In genomic region chr5:172004824-172005237, GRCh38 we compare ENCODE assay signal across 8 cellular contexts. TPM values are rescaled to one million over a fixed set of nuclear protein-coding genes. Genes with fewer than 3 reads are reported as not detected.
A peak's percentile ranks its signal among the peaks of the same experiment; 100 is the strongest.
DNase-seq lines count a peak whose midpoint lies in the region; ATAC-seq, FAIRE-seq and TF ChIP-seq lines count a peak whose summit lies in the region.

No MANE protein-coding gene starts in this region.

- H3K9me3 ChIP-seq in endothelial cell of umbilical vein (replicated peaks; ENCODE audit: control insufficient read depth, insufficient read depth, low read length): no peaks in the 10 kb centered on the region

- peak overlapping the region; percentile 75 for H3K9ac ChIP-seq in endothelial cell of umbilical vein (replicated peaks; ENCODE audit: extremely low read depth, insufficient read depth, low read length)

- peak overlapping the region; percentile 96 for H3K27ac Mint-ChIP-seq in T-helper 2 cell treated with Interferon-gamma antibody and Interleukin-4, amounts not matched to agents 5 μg/mL and 100 μg/mL, for 36 hours

- FAIRE-seq in endothelial cell of umbilical vein (lab: Jason Lieb, UNC): no peak

- H3K79me2 ChIP-seq in endothelial cell of umbilical vein (ENCODE audit: control insufficient read depth, insufficient read depth, low read length): peaks cover 62% of the 10 kb centered on the region

- intact Hi-C loops in endothelial cell of umbilical vein (cut with micrococcal nuclease): loop anchor here (5.0 kb wide), 1 partner anchor 277 kb away; the partner anchor contains the start of gene UBTD2

- no peak for TF ChIP-seq POLR2A in endothelial cell of umbilical vein (IDR thresholded peaks at IDR 0.05; ENCODE audit: low read depth, low read length)

- H4K20me1 ChIP-seq in endothelial cell of umbilical vein (replicated peaks; ENCODE audit: control insufficient read depth, extremely low read depth, insufficient read depth, low read length): peaks cover 7% of the 10 kb centered on the region

- H3K4me3 ChIP-seq in endothelial cell of umbilical vein (replicated peaks in 1 of 3; ENCODE audit: insufficient read depth in 1 of 3, low read depth in 1 of 3, low read length in 3 of 3): peak overlapping the region; percentile 66 to 98 (median 88)

- POLR2A ChIA-PET in endothelial cell of umbilical vein (lab: Charles Lee): no interaction called here

- H3K9me3 Mint-ChIP-seq in T-helper 2 cell treated with Interferon-gamma antibody and Interleukin-4, amounts not matched to agents 5 μg/mL and 100 μg/mL, for 36 hours: no peaks in the 10 kb centered on the region

- H3K27ac ChIP-seq in endothelial cell of umbilical vein (ENCODE audit: insufficient read depth, low read depth, low read length): peak overlapping the region; percentile 78

- CTCF ChIA-PET in endothelial cell of umbilical vein (lab: Charles Lee): interaction anchor here (0.9 to 5.9 kb wide), 7 partner anchors 8 to 278 kb away, joined by 3 to 112 read pairs (median 8); partner anchors contain the start of gene STK10

- DNase-seq in SIG-M5 treated with dmso at 0.1 percent for 504 hours (lab: John Stamatoyannopoulos, UW; ENCODE audit: unreplicated experiment) (peak; percentile 68), SIG-M5 (lab: John Stamatoyannopoulos, UW) (no peak), endothelial cell of umbilical vein (ENCODE audit: low read depth, low spot score) (peak; percentile 50), pons (ENCODE audit: low spot score) (peak; percentile 32), NCI-H748 (lab: John Stamatoyannopoulos, UW; ENCODE audit: unreplicated experiment) (no peak), NCI-H345 treated with DMSO at 0.1 percent for 48 hours (lab: John Stamatoyannopoulos, UW; ENCODE audit: unreplicated experiment) (no peak)
- peak; percentile 37 for DNase-seq in T-helper 2 cell treated with Interferon-gamma antibody and Interleukin-4, amounts not matched to agents 5 μg/mL and 100 μg/mL, for 36 hours (ENCODE audit: low spot score)

- no peak for ATAC-seq in GM21786 (IDR thresholded peaks at IDR 0.05; ENCODE audit: unreplicated experiment)

- no peak for TF ChIP-seq CTCF in endothelial cell of umbilical vein (IDR thresholded peaks at IDR 0.05; ENCODE audit: extremely low read depth in 1 of 2, insufficient read depth in 1 of 2, low read depth in 1 of 2, low read length in 2 of 2)

- dilution Hi-C loops in endothelial cell of umbilical vein (cut with MboI; ENCODE audit: extremely low pct_ligation_motif_present, low sequenced_read_pairs): no loop called here

- H3K36me3 Mint-ChIP-seq in T-helper 2 cell treated with Interferon-gamma antibody and Interleukin-4, amounts not matched to agents 5 μg/mL and 100 μg/mL, for 36 hours (ENCODE audit: low read depth): peaks cover 2% of the 10 kb centered on the region

- H3K4me3 Mint-ChIP-seq in T-helper 2 cell treated with Interferon-gamma antibody and Interleukin-4, amounts not matched to agents 5 μg/mL and 100 μg/mL, for 36 hours: peak overlapping the region; percentile 92

- no peaks in the 10 kb centered on the region for H3K36me3 ChIP-seq in endothelial cell of umbilical vein (ENCODE audit: control insufficient read depth in 2 of 2, extremely low read depth in 1 of 2, insufficient read depth in 2 of 2, low read length in 2 of 2)

- no peaks in the 10 kb centered on the region for H3K27me3 Mint-ChIP-seq in T-helper 2 cell treated with Interferon-gamma antibody and Interleukin-4, amounts not matched to agents 5 μg/mL and 100 μg/mL, for 36 hours (ENCODE audit: low read depth)

- H3K4me1 ChIP-seq in endothelial cell of umbilical vein (ENCODE audit: control insufficient read depth, extremely low read depth, insufficient read depth, low read length): peaks cover 44% of the 10 kb centered on the region

- H3K27me3 ChIP-seq in endothelial cell of umbilical vein (ENCODE audit: control insufficient read depth in 2 of 2, insufficient read depth in 2 of 2, low read length in 2 of 2): no peaks in the 10 kb centered on the region

- H3K4me1 Mint-ChIP-seq in T-helper 2 cell treated with Interferon-gamma antibody and Interleukin-4, amounts not matched to agents 5 μg/mL and 100 μg/mL, for 36 hours (ENCODE audit: low read depth): peaks cover 34% of the 10 kb centered on the region

- BruUV-seq in endothelial cell of umbilical vein (replicated peaks; lab: Mats Ljungman, UMichigan): no TSS peak

- peak overlapping the region; percentile 93 for H3K4me2 ChIP-seq in endothelial cell of umbilical vein (ENCODE audit: insufficient read depth, low read length)

- H2AFZ ChIP-seq in endothelial cell of umbilical vein (ENCODE audit: low read depth, low read length): no peak overlapping the region

- peaks cover 4% of the 10 kb centered on the region for H3K9me1 ChIP-seq in endothelial cell of umbilical vein (replicated peaks; ENCODE audit: control insufficient read depth, extremely low read depth, insufficient read depth, low read length)

TF ChIP-seq in endothelial cell of umbilical vein, 7 proteins besides CTCF, POLR2A, EP300 and RAD21:
- TF ChIP-seq GATA2 (IDR thresholded peaks at IDR 0.05; ENCODE audit: insufficient read depth, insufficient read length, low read depth, low read length): no peak
- TF ChIP-seq MAX (IDR thresholded peaks at IDR 0.05; ENCODE audit: insufficient read depth, insufficient read length): no peak
- TF ChIP-seq JUN (IDR thresholded peaks at IDR 0.05; ENCODE audit: borderline replicate concordance, insufficient read depth, insufficient read length, low read depth): no peak
- no peak for TF ChIP-seq EZH2 (IDR thresholded peaks at IDR 0.05; ENCODE audit: borderline replicate concordance, low read depth, low read length, severe bottlenecking)
- TF ChIP-seq POLR2AphosphoS5 (IDR thresholded peaks at IDR 0.05; ENCODE audit: insufficient read depth, low read depth, low read length): no peak
- TF ChIP-seq FOS (IDR thresholded peaks at IDR 0.05; ENCODE audit: borderline replicate concordance, insufficient read depth, low read length): no peak
- TF ChIP-seq MYC (IDR thresholded peaks at IDR 0.05; ENCODE audit: low read depth, low read length): no peak

RNA-seq across cellular contexts. Expression of gene FBXW11, which starts 1.6 kb away (rescaled TPM):
- total RNA-seq in endothelial cell of umbilical vein: 42.3 and 44.7 TPM in 2 replicates
- polyA plus RNA-seq in endothelial cell of umbilical vein: 25.5 and 30.7 TPM in 2 replicates
- 25.2 and 27.0 TPM in 2 replicates for polyA plus RNA-seq in endothelial cell of umbilical vein (2011; cell fraction: cytosol; rRNA removed)
- 31.7 and 45.6 TPM in 2 replicates for polyA plus RNA-seq in endothelial cell of umbilical vein (2011; cell fraction: nucleus; rRNA removed)
- 28.0 and 33.7 TPM in 2 replicates for polyA plus RNA-seq in endothelial cell of umbilical vein (2012)
- polyA minus RNA-seq in endothelial cell of umbilical vein: 115 and 120 TPM in 2 replicates
- 49.6 TPM for polyA minus RNA-seq in endothelial cell of umbilical vein (2011; cell fraction: cytosol; rRNA and poly(A)+ RNA removed)
- polyA minus RNA-seq in endothelial cell of umbilical vein (2011; cell fraction: nucleus; rRNA and poly(A)+ RNA removed): 36.3 and 54.8 TPM in 2 replicates

Comparison
In these comparisons a context has a peak if more than half of its experiments do, and no peak if none do; other contexts are left out.
1. DNase-seq: peak in SIG-M5 treated with dmso at 0.1 percent for 504 hours (single experiment), T-helper 2 cell treated with Interferon-gamma antibody and Interleukin-4, amounts not matched to agents 5 μg/mL and 100 μg/mL, for 36 hours (single experiment), endothelial cell of umbilical vein (single experiment) and pons (single experiment); none in SIG-M5 (single experiment), NCI-H748 (single experiment) and NCI-H345 treated with DMSO at 0.1 percent for 48 hours (single experiment).